Comparison of ENCODE assay signal across 1 cellular context in genomic region chr16:71845639-71846431, GRCh38.
A peak's percentile ranks its signal among the peaks of the same experiment; 100 is the strongest.
TF ChIP-seq lines count a peak whose summit lies in the region.

Gene ATXN1L, plus strand, starts transcription at chr16:71845976. Its CDS starts 3,765 bp downstream, at chr16:71849741.

TF ChIP-seq in HepG2, 621 proteins besides CTCF, POLR2A, EP300 and RAD21 (continued from another document and continues in another):
- TF ChIP-seq SOX6 (IDR thresholded peaks at IDR 0.05) (no peak), SOX6 (CRISPR knock-in tag; IDR thresholded peaks at IDR 0.05) (peak; percentile 36; the same call in 1 of the 2 replicates), ZNF230 (CRISPR knock-in tag; IDR thresholded peaks at IDR 0.05) (peak; percentile 60), NR2F1 (CRISPR knock-in tag; IDR thresholded peaks at IDR 0.05) (peak; percentile 20 to 64; a peak in 3 of 4 replicates), RBM39 (IDR thresholded peaks at IDR 0.05; ENCODE audit: low read depth, low read length, poor library complexity, severe bottlenecking) (peak; percentile 70), MXD4 (CRISPR knock-in tag; IDR thresholded peaks at IDR 0.05) (peak; percentile 87), TAF15 (IDR thresholded peaks at IDR 0.05; ENCODE audit: low read depth, low read length, poor library complexity, severe bottlenecking) (peak; percentile 99), TRIM24 (CRISPR knock-in tag; IDR thresholded peaks at IDR 0.05) (no peak), ZNF883 (CRISPR knock-in tag; IDR thresholded peaks at IDR 0.05; ENCODE audit: not compliant biosample characterization) (no peak), ZNF720 (CRISPR knock-in tag; IDR thresholded peaks at IDR 0.05) (no peak), ZZZ3 (CRISPR knock-in tag; IDR thresholded peaks at IDR 0.05; ENCODE audit: borderline replicate concordance) (peak; percentile 64; the same call in 1 of the 2 replicates), ZBED4 (CRISPR knock-in tag; IDR thresholded peaks at IDR 0.05; ENCODE audit: borderline replicate concordance) (no peak), ATM (IDR thresholded peaks at IDR 0.05; ENCODE audit: borderline replicate concordance) (no peak), MBNL3 (CRISPR knock-in tag; conservative IDR thresholded peaks at IDR 0.05) (no peak), ZNF792 (CRISPR knock-in tag; IDR thresholded peaks at IDR 0.05) (peak; percentile 74; the same call in 1 of the 2 replicates), ZNF333 (CRISPR knock-in tag; IDR thresholded peaks at IDR 0.05; ENCODE audit: borderline replicate concordance) (peak; percentile 28; the same call in 1 of the 2 replicates), ZNF160 (CRISPR knock-in tag; IDR thresholded peaks at IDR 0.05) (no peak), MEIS1 (CRISPR knock-in tag; IDR thresholded peaks at IDR 0.05; ENCODE audit: borderline replicate concordance) (peak; percentile 64; the same call in 1 of the 2 replicates), ZNF318 (CRISPR knock-in tag; IDR thresholded peaks at IDR 0.05) (0 out of 2 replicates have a peak, but pooled peaks have one; percentile 79), ZNF350 (CRISPR knock-in tag; IDR thresholded peaks at IDR 0.05; ENCODE audit: borderline replicate concordance, low read depth) (peak; percentile 62), U2AF2 (IDR thresholded peaks at IDR 0.05; ENCODE audit: low read depth, low read length) (no peak), HBP1 (CRISPR knock-in tag; IDR thresholded peaks at IDR 0.05; ENCODE audit: low read depth) (peak; percentile 94; the same call in 1 of the 2 replicates), TBP (CRISPR knock-in tag; IDR thresholded peaks at IDR 0.05) (peak; percentile 97), ZNF784 (CRISPR knock-in tag; IDR thresholded peaks at IDR 0.05; ENCODE audit: borderline replicate concordance) (peak; percentile 71; the same call in 1 of the 2 replicates), STAT5B (CRISPR knock-in tag; IDR thresholded peaks at IDR 0.05) (0 out of 2 replicates have a peak, but pooled peaks have one; percentile 41), ZFP36L1 (CRISPR knock-in tag; IDR thresholded peaks at IDR 0.05) (no peak; the same call in 1 of the 2 replicates), ZNF724P (CRISPR knock-in tag; IDR thresholded peaks at IDR 0.05; ENCODE audit: borderline replicate concordance) (peak; percentile 97), CBX1 (IDR thresholded peaks at IDR 0.05; ENCODE audit: low read depth) (peak; percentile 91), JDP2 (CRISPR knock-in tag; IDR thresholded peaks at IDR 0.05; ENCODE audit: borderline replicate concordance) (no peak; the same call in 1 of the 2 replicates)
- TF ChIP-seq, protein P1, sequence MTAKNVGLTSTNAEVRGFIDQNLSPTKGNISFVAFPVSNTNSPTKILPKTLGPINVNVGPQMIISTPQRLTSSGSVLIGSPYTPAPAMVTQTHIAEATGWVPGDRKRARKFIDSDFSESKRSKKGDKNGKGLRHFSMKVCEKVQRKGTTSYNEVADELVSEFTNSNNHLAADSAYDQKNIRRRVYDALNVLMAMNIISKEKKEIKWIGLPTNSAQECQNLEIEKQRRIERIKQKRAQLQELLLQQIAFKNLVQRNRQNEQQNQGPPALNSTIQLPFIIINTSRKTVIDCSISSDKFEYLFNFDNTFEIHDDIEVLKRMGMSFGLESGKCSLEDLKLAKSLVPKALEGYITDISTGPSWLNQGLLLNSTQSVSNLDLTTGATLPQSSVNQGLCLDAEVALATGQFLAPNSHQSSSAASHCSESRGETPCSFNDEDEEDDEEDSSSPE (CRISPR knock-in tag; IDR thresholded peaks at IDR 0.05): no peak; the same call in 1 of the 2 replicates
- TF ChIP-seq, protein P2, sequence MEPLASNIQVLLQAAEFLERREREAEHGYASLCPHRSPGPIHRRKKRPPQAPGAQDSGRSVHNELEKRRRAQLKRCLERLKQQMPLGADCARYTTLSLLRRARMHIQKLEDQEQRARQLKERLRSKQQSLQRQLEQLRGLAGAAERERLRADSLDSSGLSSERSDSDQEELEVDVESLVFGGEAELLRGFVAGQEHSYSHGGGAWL (CRISPR knock-in tag; IDR thresholded peaks at IDR 0.05): peak; percentile 65
- TF ChIP-seq, protein P3, sequence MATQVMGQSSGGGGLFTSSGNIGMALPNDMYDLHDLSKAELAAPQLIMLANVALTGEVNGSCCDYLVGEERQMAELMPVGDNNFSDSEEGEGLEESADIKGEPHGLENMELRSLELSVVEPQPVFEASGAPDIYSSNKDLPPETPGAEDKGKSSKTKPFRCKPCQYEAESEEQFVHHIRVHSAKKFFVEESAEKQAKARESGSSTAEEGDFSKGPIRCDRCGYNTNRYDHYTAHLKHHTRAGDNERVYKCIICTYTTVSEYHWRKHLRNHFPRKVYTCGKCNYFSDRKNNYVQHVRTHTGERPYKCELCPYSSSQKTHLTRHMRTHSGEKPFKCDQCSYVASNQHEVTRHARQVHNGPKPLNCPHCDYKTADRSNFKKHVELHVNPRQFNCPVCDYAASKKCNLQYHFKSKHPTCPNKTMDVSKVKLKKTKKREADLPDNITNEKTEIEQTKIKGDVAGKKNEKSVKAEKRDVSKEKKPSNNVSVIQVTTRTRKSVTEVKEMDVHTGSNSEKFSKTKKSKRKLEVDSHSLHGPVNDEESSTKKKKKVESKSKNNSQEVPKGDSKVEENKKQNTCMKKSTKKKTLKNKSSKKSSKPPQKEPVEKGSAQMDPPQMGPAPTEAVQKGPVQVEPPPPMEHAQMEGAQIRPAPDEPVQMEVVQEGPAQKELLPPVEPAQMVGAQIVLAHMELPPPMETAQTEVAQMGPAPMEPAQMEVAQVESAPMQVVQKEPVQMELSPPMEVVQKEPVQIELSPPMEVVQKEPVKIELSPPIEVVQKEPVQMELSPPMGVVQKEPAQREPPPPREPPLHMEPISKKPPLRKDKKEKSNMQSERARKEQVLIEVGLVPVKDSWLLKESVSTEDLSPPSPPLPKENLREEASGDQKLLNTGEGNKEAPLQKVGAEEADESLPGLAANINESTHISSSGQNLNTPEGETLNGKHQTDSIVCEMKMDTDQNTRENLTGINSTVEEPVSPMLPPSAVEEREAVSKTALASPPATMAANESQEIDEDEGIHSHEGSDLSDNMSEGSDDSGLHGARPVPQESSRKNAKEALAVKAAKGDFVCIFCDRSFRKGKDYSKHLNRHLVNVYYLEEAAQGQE (IDR thresholded peaks at IDR 0.05; ENCODE audit: borderline replicate concordance in 1 of 2, low read depth in 1 of 2, low read length in 2 of 2): peak in 1 of 2 experiments; percentile 32; a peak in 1 of 4 replicates
